ENCODE assay signal across 21 cellular contexts in genomic region chr7:116290740-116291139, GRCh38.
DNase-seq lines count a peak whose midpoint lies in the region; ATAC-seq and TF ChIP-seq lines count a peak whose summit lies in the region.
"Had no signal": no experiment of that assay in that cellular context is flagged by ENCODE, and none has a peak within 500 bp of the region (broad histone marks: within the 10 kb centered on the region; RNA-seq: fewer than 3 reads in every experiment).

No MANE protein-coding gene starts in this region.

- H3K9me3 ChIP-seq in GM23248 (ENCODE audit: low read depth) (no peaks in the 10 kb centered on the region), PC-3 (ENCODE audit: low read length) (no peaks in the 10 kb centered on the region)
- H3K9me3 ChIP-seq: adrenal gland had no signal

- H3K27me3 ChIP-seq in GM23248 (replicated peaks; ENCODE audit: insufficient read depth) (no peaks in the 10 kb centered on the region), PC-3 (ENCODE audit: low read length) (no peaks in the 10 kb centered on the region)
- H3K27me3 ChIP-seq: adrenal gland, BLaER1 had no signal

- CTCF ChIA-PET in PC-3 (lab: Charles Lee): no interaction called here

- BruUV-seq in PC-3 (replicated peaks; lab: Mats Ljungman, UMichigan): no TSS peak

- H3K4me3 ChIP-seq in GM23248: no peak overlapping the region
- H3K4me3 ChIP-seq in PC-3 (ENCODE audit: low read length): no peak overlapping the region
- H3K4me3 ChIP-seq in fibroblast of pulmonary artery (replicated peaks; ENCODE audit: low read depth, low read length): no peak overlapping the region
- H3K4me3 ChIP-seq: adrenal gland, BLaER1 had no signal

- H3K79me2 ChIP-seq in GM23248 (ENCODE audit: insufficient read depth) (no peaks in the 10 kb centered on the region), PC-3 (ENCODE audit: low read length) (no peaks in the 10 kb centered on the region)

- no peaks in the 10 kb centered on the region for H3K36me3 ChIP-seq in GM23248 (ENCODE audit: low read depth)
- no peaks in the 10 kb centered on the region; the same call in 1 of the 2 replicates for H3K36me3 ChIP-seq in PC-3 (ENCODE audit: low read depth, low read length)
- H3K36me3 ChIP-seq: adrenal gland, BLaER1 had no signal

- intact Hi-C loops in PC-3 (cut with micrococcal nuclease): no loop called here

- DNase-seq in GM23248 (peak; percentile 19), PC-3 (no peak), fibroblast of pulmonary artery (ENCODE audit: low read depth) (no peak), neural crest cell (ENCODE audit: low read depth, low spot score) (no peak), progenitor cell of endocrine pancreas (ENCODE audit: low spot score, unreplicated experiment) (no peak), foreskin melanocyte (no peak)
- no peak for DNase-seq in effector memory CD8-positive, alpha-beta T cell
- DNase-seq: activated CD4-positive, alpha-beta T cell treated with anti-CD3 and anti-CD28 coated beads for 36 hours; adrenal gland; effector memory CD4-positive, alpha-beta T cell; hypothalamus; Karpas-422; left colon; NCI-H1092; NCI-H2081; NK-92 treated with Interleukin-12 subunit alpha and Interleukin-12 subunit beta, amount 100 ng/mL, for 24 hours; RPMI8226 had no signal

- H3K27ac ChIP-seq in GM23248 (no peak overlapping the region), PC-3 (ENCODE audit: low read length) (no peak overlapping the region)
- H3K27ac ChIP-seq: adrenal gland, BLaER1 had no signal

- H2AFZ ChIP-seq in GM23248 (no peak overlapping the region), PC-3 (ENCODE audit: low read length) (no peak overlapping the region)

- H3K4me2 ChIP-seq in GM23248 (ENCODE audit: unreplicated experiment): no peak overlapping the region
- H3K4me2 ChIP-seq in PC-3 (ENCODE audit: low read length): no peak overlapping the region
- H3K4me2 ChIP-seq: BLaER1 had no signal

- TF ChIP-seq CTCF in PC-3 (conservative IDR thresholded peaks at IDR 0.05; ENCODE audit: low read depth, low read length) (no peak), fibroblast of pulmonary artery (IDR thresholded peaks at IDR 0.05; ENCODE audit: low read length, missing control alignments) (peak; percentile 11), neural crest cell (conservative IDR thresholded peaks at IDR 0.05) (no peak), progenitor cell of endocrine pancreas (IDR thresholded peaks at IDR 0.05; ENCODE audit: unreplicated experiment) (no peak)

- no peak overlapping the region for H3K9ac ChIP-seq in GM23248
- no peak overlapping the region for H3K9ac ChIP-seq in PC-3 (ENCODE audit: low read length)
- H3K9ac ChIP-seq: BLaER1 had no signal

- ATAC-seq in PC-3 (0 out of 2 replicates have a peak, but pooled peaks have one; percentile 16), HG02885 (IDR thresholded peaks at IDR 0.05; ENCODE audit: poor library complexity, unreplicated experiment) (no peak)
- no peak for ATAC-seq in effector memory CD8-positive, alpha-beta T cell (replicated peaks)
- ATAC-seq: activated CD4-positive, alpha-beta T cell treated with anti-CD3 and anti-CD28 coated beads for 36 hours; activated T-helper 17 cell treated with anti-CD3 and anti-CD28 coated beads, Interleukin-2, amount 50 U/mL, for 72 hours; left colon had no signal

- H3K27me3 Mint-ChIP-seq in neural crest cell (ENCODE audit: low read depth) (no peaks in the 10 kb centered on the region), progenitor cell of endocrine pancreas (no peaks in the 10 kb centered on the region)
- peaks cover 43 to 50% of the 10 kb centered on the region in 2 donors for H3K27me3 Mint-ChIP-seq in effector memory CD8-positive, alpha-beta T cell

- no peaks in the 10 kb centered on the region for H3F3A ChIP-seq in GM23248 (ENCODE audit: insufficient read depth)
- no peaks in the 10 kb centered on the region for H3F3A ChIP-seq in PC-3 (ENCODE audit: low read length, unreplicated experiment)

- in situ Hi-C loops in GM23248 (cut with MboI): no loop called here

- peaks cover 10% of the 10 kb centered on the region for H3K36me3 Mint-ChIP-seq in neural crest cell (ENCODE audit: low read depth)
- no peaks in the 10 kb centered on the region for H3K36me3 Mint-ChIP-seq in progenitor cell of endocrine pancreas (ENCODE audit: insufficient read depth)
- no peaks in the 10 kb centered on the region for H3K36me3 Mint-ChIP-seq in effector memory CD8-positive, alpha-beta T cell (ENCODE audit: insufficient read depth)

- peaks cover 13% of the 10 kb centered on the region for H3K9me3 Mint-ChIP-seq in neural crest cell
- H3K9me3 Mint-ChIP-seq in progenitor cell of endocrine pancreas (ENCODE audit: low read depth): peaks cover 14% of the 10 kb centered on the region
- peaks cover 2 to 6% of the 10 kb centered on the region in 2 donors for H3K9me3 Mint-ChIP-seq in effector memory CD8-positive, alpha-beta T cell

- H3K4me1 ChIP-seq in GM23248 (ENCODE audit: insufficient read depth) (no peaks in the 10 kb centered on the region), PC-3 (ENCODE audit: insufficient read depth, low read length) (peaks cover 11% of the 10 kb centered on the region; the same call in 1 of the 2 replicates)
- H3K4me1 ChIP-seq: adrenal gland had no signal

- peaks cover 9% of the 10 kb centered on the region for H3K4me1 Mint-ChIP-seq in neural crest cell
- no peaks in the 10 kb centered on the region for H3K4me1 Mint-ChIP-seq in progenitor cell of endocrine pancreas (ENCODE audit: low read depth)
- H3K4me1 Mint-ChIP-seq in effector memory CD8-positive, alpha-beta T cell (ENCODE audit: low read depth in 2 of 2): peaks cover 0 to 2% of the 10 kb centered on the region in 2 donors
- H3K4me1 Mint-ChIP-seq: activated CD4-positive, alpha-beta T cell treated with anti-CD3 and anti-CD28 coated beads for 36 hours; activated T-helper 17 cell treated with anti-CD3 and anti-CD28 coated beads, Interleukin-2, amount 50 U/mL, for 72 hours; central memory CD8-positive, alpha-beta T cell had no signal

- H3K27ac Mint-ChIP-seq in neural crest cell (ENCODE audit: unreplicated experiment) (peak overlapping the region; percentile 71), progenitor cell of endocrine pancreas (no peak overlapping the region)
- H3K27ac Mint-ChIP-seq in effector memory CD8-positive, alpha-beta T cell: no peak overlapping the region
- H3K27ac Mint-ChIP-seq: activated CD4-positive, alpha-beta T cell treated with anti-CD3 and anti-CD28 coated beads for 36 hours; activated T-helper 17 cell treated with anti-CD3 and anti-CD28 coated beads, Interleukin-2, amount 50 U/mL, for 72 hours had no signal

- H4K20me1 ChIP-seq in GM23248 (ENCODE audit: insufficient read depth): no peaks in the 10 kb centered on the region
- no peaks in the 10 kb centered on the region for H4K20me1 ChIP-seq in PC-3 (ENCODE audit: low read length)
- H4K20me1 ChIP-seq: BLaER1 had no signal

- H3K4me3 Mint-ChIP-seq in neural crest cell (no peak overlapping the region), progenitor cell of endocrine pancreas (ENCODE audit: low read depth) (no peak overlapping the region)
- no peak overlapping the region for H3K4me3 Mint-ChIP-seq in effector memory CD8-positive, alpha-beta T cell
- H3K4me3 Mint-ChIP-seq: activated CD4-positive, alpha-beta T cell treated with anti-CD3 and anti-CD28 coated beads for 36 hours; activated T-helper 17 cell treated with anti-CD3 and anti-CD28 coated beads, Interleukin-2, amount 50 U/mL, for 72 hours; central memory CD8-positive, alpha-beta T cell had no signal

- POLR2A ChIA-PET in PC-3 (lab: Charles Lee; ENCODE audit: unreplicated experiment): no interaction called here

- H3K9me2 ChIP-seq in GM23248 (ENCODE audit: insufficient read depth): no peaks in the 10 kb centered on the region
- no peaks in the 10 kb centered on the region for H3K9me2 ChIP-seq in PC-3 (replicated peaks; ENCODE audit: low read length)
